Comparison of ENCODE assay signal across 20 cellular contexts in genomic region chr12:52524898-52525591, GRCh38. TPM values are rescaled to one million over a fixed set of nuclear protein-coding genes. Genes with fewer than 3 reads are reported as not detected.
DNase-seq lines count a peak whose midpoint lies in the region; ATAC-seq and TF ChIP-seq lines count a peak whose summit lies in the region.
"Had no signal": no experiment of that assay in that cellular context is flagged by ENCODE, and none has a peak within 500 bp of the region (broad histone marks: within the 10 kb centered on the region; RNA-seq: fewer than 3 reads in every experiment).

No MANE protein-coding gene starts in this region.

- H3K4me1 ChIP-seq in Karpas-422 (ENCODE audit: low read length) (peaks cover 11% of the 10 kb centered on the region), mammary epithelial cell (ENCODE audit: insufficient read depth, low read length) (peaks cover 62% of the 10 kb centered on the region), neuronal stem cell (ENCODE audit: control insufficient read depth in 2 of 2, insufficient read depth in 1 of 2, low read depth in 1 of 2, low read length in 2 of 2) (peaks cover 0 to 8% of the 10 kb centered on the region in 2 donors), GM23338 (ENCODE audit: insufficient read depth) (no peaks in the 10 kb centered on the region), psoas muscle (no peaks in the 10 kb centered on the region)
- H3K4me1 ChIP-seq: BE2C had no signal

- H3K9ac ChIP-seq in Karpas-422 (ENCODE audit: low read length) (no peak overlapping the region), mammary epithelial cell (ENCODE audit: insufficient read depth, low read length) (peak overlapping the region; percentile 90), neuronal stem cell (ENCODE audit: low read depth, low read length, poor library complexity) (no peak overlapping the region)

- H3K4me1 Mint-ChIP-seq in GM23338: peaks cover 15% of the 10 kb centered on the region; the same call in 1 of the 3 replicates
- H3K4me1 Mint-ChIP-seq: memory B cell had no signal

- no peaks in the 10 kb centered on the region for H3K36me3 Mint-ChIP-seq in GM23338 (ENCODE audit: low read depth)
- H3K36me3 Mint-ChIP-seq: memory B cell had no signal

- BruUV-seq in mammary epithelial cell (replicated peaks; lab: Mats Ljungman, UMichigan): no TSS peak

- H3K23ac ChIP-seq in neuronal stem cell (ENCODE audit: low read depth, low read length, poor library complexity): no peak overlapping the region

- no peak overlapping the region for H3K27ac Mint-ChIP-seq in GM23338
- H3K27ac Mint-ChIP-seq: memory B cell; T-helper 2 cell treated with Interferon-gamma antibody and Interleukin-4, amounts not matched to agents 5 μg/mL and 100 μg/mL, for 36 hours had no signal

- no peak overlapping the region for H4K8ac ChIP-seq in neuronal stem cell (ENCODE audit: low read depth, low read length)

- no peak overlapping the region for H3K4me3 ChIP-seq in Karpas-422 (ENCODE audit: low read length)
- H3K4me3 ChIP-seq in mammary epithelial cell (replicated peaks in 1 of 3; ENCODE audit: insufficient read depth in 1 of 3, low read depth in 2 of 3, low read length in 3 of 3): peak overlapping the region in 2 of 3 experiments; percentile 22 to 41
- no peak overlapping the region for H3K4me3 ChIP-seq in neuronal stem cell (ENCODE audit: low read length in 2 of 2)
- H3K4me3 ChIP-seq in GM23338: no peak overlapping the region
- no peak overlapping the region for H3K4me3 ChIP-seq in psoas muscle
- H3K4me3 ChIP-seq: cardiac muscle cell had no signal

- H3K36me3 ChIP-seq in Karpas-422 (ENCODE audit: insufficient read depth, low read length) (no peaks in the 10 kb centered on the region), mammary epithelial cell (ENCODE audit: insufficient read depth, low read length) (no peaks in the 10 kb centered on the region), neuronal stem cell (replicated peaks in 1 of 2; ENCODE audit: control insufficient read depth in 2 of 2, insufficient read depth in 2 of 2, low read length in 2 of 2) (no peaks in the 10 kb centered on the region), GM23338 (ENCODE audit: insufficient read depth) (no peaks in the 10 kb centered on the region), psoas muscle (ENCODE audit: insufficient read depth in 1 of 2, low read depth in 1 of 2) (no peaks in the 10 kb centered on the region)
- H3K36me3 ChIP-seq: BE2C, cardiac muscle cell had no signal

- no peaks in the 10 kb centered on the region for H3K79me1 ChIP-seq in neuronal stem cell (ENCODE audit: low read depth, low read length)

- H3K4me2 ChIP-seq in Karpas-422 (ENCODE audit: low read depth, low read length, poor library complexity, severe bottlenecking) (no peak overlapping the region), mammary epithelial cell (ENCODE audit: insufficient read depth, low read depth, low read length) (peak overlapping the region; percentile 73), neuronal stem cell (ENCODE audit: insufficient read depth, low read length, poor library complexity, severe bottlenecking) (no peak overlapping the region), GM23338 (no peak overlapping the region)

- H3K4me3 Mint-ChIP-seq in GM23338: no peak overlapping the region
- H3K4me3 Mint-ChIP-seq: memory B cell; T-helper 2 cell treated with Interferon-gamma antibody and Interleukin-4, amounts not matched to agents 5 μg/mL and 100 μg/mL, for 36 hours had no signal

- H2AFZ ChIP-seq in Karpas-422 (ENCODE audit: low read length) (no peak overlapping the region), mammary epithelial cell (ENCODE audit: low read depth, low read length) (no peak overlapping the region), neuronal stem cell (ENCODE audit: low read length) (no peak overlapping the region), GM23338 (no peak overlapping the region)

- no peak overlapping the region for H3K18ac ChIP-seq in neuronal stem cell (ENCODE audit: low read length)

- TF ChIP-seq CTCF in mammary epithelial cell (conservative IDR thresholded peaks at IDR 0.05 in 1 of 2, IDR thresholded peaks at IDR 0.05 in 1 of 2; ENCODE audit: extremely low read depth in 1 of 2, insufficient read depth in 1 of 2, low read depth in 1 of 2, low read length in 2 of 2): peak in 1 of 2 donors; percentile 0
- TF ChIP-seq CTCF in GM23338 (conservative IDR thresholded peaks at IDR 0.05; ENCODE audit: low read depth in 2 of 2): no peak
- TF ChIP-seq CTCF in psoas muscle (IDR thresholded peaks at IDR 0.05): no peak

- WGBS in mammary epithelial cell (ENCODE audit: low coverage, missing lambda C conversion rate): 3% methylated on average over 5 of the region's 5 CpGs
- WGBS in neuronal stem cell (ENCODE audit: extremely low coverage in 2 of 2, insufficient read length in 2 of 2, insufficient replicate concordance in 1 of 2), 2 donors: no CpG with 5 or more reads among the region's 5 CpGs
- WGBS in psoas muscle, 3 donors: 81 to 89% (median 88%) methylated on average over 5 of the region's 5 CpGs

- in situ Hi-C loops in mammary epithelial cell (cut with MboI; ENCODE audit: low sequenced_read_pairs in 2 of 2): loop anchor here (5.0 to 10.0 kb wide), 3 partner anchors 57 to 380 kb away; no protein-coding TSS in a partner anchor

- dilution Hi-C loops in mammary epithelial cell (cut with HindIII; ENCODE audit: low sequenced_read_pairs): loop anchor here (5.0 kb wide), 3 partner anchors 52 to 337 kb away; no protein-coding TSS in a partner anchor

- H3K9me3 ChIP-seq in Karpas-422 (ENCODE audit: low read length) (no peaks in the 10 kb centered on the region), mammary epithelial cell (replicated peaks; ENCODE audit: insufficient read depth, low read length) (no peaks in the 10 kb centered on the region), neuronal stem cell (replicated peaks in 1 of 2; ENCODE audit: control insufficient read depth in 2 of 2, insufficient read depth in 1 of 2, low read depth in 1 of 2, low read length in 2 of 2) (no peaks in the 10 kb centered on the region), psoas muscle (no peaks in the 10 kb centered on the region)
- H3K9me3 ChIP-seq: BE2C had no signal

- peak; percentile 53 for DNase-seq in Karpas-422
- DNase-seq in mammary epithelial cell: peak; percentile 80
- no peak for DNase-seq in neuronal stem cell (ENCODE audit: low spot score)
- DNase-seq in GM23338 (ENCODE audit: low spot score): no peak
- DNase-seq in EL: no peak
- no peak for DNase-seq in psoas muscle
- DNase-seq: activated T-cell treated with anti-CD3 and anti-CD28 coated beads, Interleukin-2, amount 50 U/mL, for 1 hour; BE2C; effector CD4-positive, alpha-beta T cell; foreskin melanocyte; right cardiac atrium; SIG-M5 had no signal

- no peak overlapping the region for H2BK5ac ChIP-seq in neuronal stem cell (ENCODE audit: low read length)

- H2AK5ac ChIP-seq in neuronal stem cell (ENCODE audit: low read depth, low read length): no peak overlapping the region

- H3K27me3 ChIP-seq in Karpas-422 (ENCODE audit: low read length) (no peaks in the 10 kb centered on the region), mammary epithelial cell (ENCODE audit: insufficient read depth, low read length) (no peaks in the 10 kb centered on the region), neuronal stem cell (ENCODE audit: control insufficient read depth in 3 of 3, insufficient read depth in 3 of 3, low read depth in 1 of 3, low read length in 3 of 3) (peaks cover 0 to 10% (median 0%) of the 10 kb centered on the region in 3 experiments), GM23338 (ENCODE audit: insufficient read depth) (no peaks in the 10 kb centered on the region), psoas muscle (ENCODE audit: insufficient read depth in 3 of 3, low read length in 2 of 3) (peaks cover 0 to 14% (median 2%) of the 10 kb centered on the region in 3 donors)
- H3K27me3 ChIP-seq: cardiac muscle cell had no signal

- peaks cover 12% of the 10 kb centered on the region for H3K27me3 Mint-ChIP-seq in GM23338 (ENCODE audit: insufficient read depth, low read depth, poor library complexity)
- H3K27me3 Mint-ChIP-seq: memory B cell had no signal

- H3K14ac ChIP-seq in neuronal stem cell (ENCODE audit: low read length): no peak overlapping the region

- no peaks in the 10 kb centered on the region for H3K9me3 Mint-ChIP-seq in GM23338
- H3K9me3 Mint-ChIP-seq: memory B cell; T-helper 2 cell treated with Interferon-gamma antibody and Interleukin-4, amounts not matched to agents 5 μg/mL and 100 μg/mL, for 36 hours had no signal

- no peak overlapping the region for H2BK120ac ChIP-seq in neuronal stem cell (ENCODE audit: low read depth, low read length)

- no peaks in the 10 kb centered on the region for H3K9me2 ChIP-seq in Karpas-422 (replicated peaks; ENCODE audit: insufficient read depth, low read length)
- no peaks in the 10 kb centered on the region for H3K9me2 ChIP-seq in GM23338 (ENCODE audit: insufficient read depth)

- no peak overlapping the region for H2BK12ac ChIP-seq in neuronal stem cell (ENCODE audit: low read length)

- ATAC-seq in GM21367 (IDR thresholded peaks at IDR 0.05; ENCODE audit: unreplicated experiment) (peak; percentile 60), GM23338 (no peak), HG03280 (IDR thresholded peaks at IDR 0.05; ENCODE audit: unreplicated experiment) (no peak), psoas muscle (no peak)
- ATAC-seq: right cardiac atrium had no signal

- peak overlapping the region; percentile 19 for H4K91ac ChIP-seq in neuronal stem cell (ENCODE audit: low read depth, low read length, poor library complexity)

- CTCF ChIA-PET in mammary epithelial cell (lab: Charles Lee; ENCODE audit: low non-redundant PET): interaction anchor here (0.5 to 0.6 kb wide), 2 partner anchors 35 to 528 kb away, joined by 3 to 4 read pairs; no protein-coding TSS in a partner anchor

- no peak overlapping the region for H2BK15ac ChIP-seq in neuronal stem cell (ENCODE audit: low read length)

- H4K20me1 ChIP-seq in Karpas-422 (ENCODE audit: insufficient read depth, low read depth, low read length) (no peaks in the 10 kb centered on the region), mammary epithelial cell (ENCODE audit: insufficient read depth, low read length) (no peaks in the 10 kb centered on the region), GM23338 (replicated peaks; ENCODE audit: insufficient read depth) (no peaks in the 10 kb centered on the region)

- H3F3A ChIP-seq in GM23338 (replicated peaks; ENCODE audit: low read depth): no peaks in the 10 kb centered on the region

- H3K79me2 ChIP-seq in Karpas-422 (ENCODE audit: low read length) (no peaks in the 10 kb centered on the region), mammary epithelial cell (ENCODE audit: insufficient read depth, low read length) (peaks cover 6% of the 10 kb centered on the region), GM23338 (replicated peaks; ENCODE audit: insufficient read depth) (no peaks in the 10 kb centered on the region)

- H3K27ac ChIP-seq in Karpas-422 (ENCODE audit: low read length) (no peak overlapping the region), mammary epithelial cell (ENCODE audit: insufficient read depth, low read depth, low read length) (peak overlapping the region; percentile 99), neuronal stem cell (replicated peaks; ENCODE audit: low read length) (no peak overlapping the region), GM23338 (ENCODE audit: low read depth) (no peak overlapping the region), psoas muscle (no peak overlapping the region)
- H3K27ac ChIP-seq: cardiac muscle cell had no signal

- H3K4ac ChIP-seq in neuronal stem cell (ENCODE audit: low read length): no peak overlapping the region

- intact Hi-C loops in mammary epithelial cell (cut with micrococcal nuclease) (loop anchor here (5.0 to 10.0 kb wide), 3 partner anchors 272 to 460 kb away; partner anchors contain the start of genes KRT3 and KRT7), psoas muscle (cut with DNase I) (no loop called here)

RNA-seq across cellular contexts. Expression of gene KRT5, which starts 4.9 kb away (rescaled TPM):
- not detected in 2 replicates for total RNA-seq in Karpas-422 (2014; rRNA removed; shearing (Covaris generic); ENCODE audit: low replicate concordance)
- 1,000 to 10,000 TPM; 7,365 to 9,297 TPM for total RNA-seq in mammary epithelial cell
- polyA plus RNA-seq in mammary epithelial cell: 8,158 TPM
- polyA minus RNA-seq in mammary epithelial cell: 8,553 TPM
- polyA plus RNA-seq in neuronal stem cell (2013, experiment 1 of 2): not detected
- polyA plus RNA-seq in neuronal stem cell (2013, experiment 2 of 2): not detected
- total RNA-seq in GM23338 (2014; rRNA removed; shearing (Covaris generic)): not detected in 2 replicates
- not detected in 2 replicates for polyA plus RNA-seq in GM23338 (2016; fragmentation: Nextera tagmentation; extraction: Ambion mirVana)
- 1 to 10 TPM in 1 of 4 donors, under 1 TPM in 2, not detected in 1; 0.61 to 1.4 (median 0.85) TPM for total RNA-seq in psoas muscle
- polyA plus RNA-seq in psoas muscle: under 1 TPM; 0.21 to 0.86 (median 0.48) TPM
- total RNA-seq: cardiac muscle cell, H1, right cardiac atrium had no signal
- polyA plus RNA-seq: neural cell had no signal

RNA-seq across cellular contexts. Expression of gene KRT71, which starts 27.9 kb away (rescaled TPM):
- not detected in 2 replicates for total RNA-seq in Karpas-422 (2014; rRNA removed; shearing (Covaris generic); ENCODE audit: low replicate concordance)
- total RNA-seq in mammary epithelial cell (not detected), psoas muscle (not detected)
- polyA plus RNA-seq in mammary epithelial cell (not detected), GM23338 (2016; fragmentation: Nextera tagmentation; extraction: Ambion mirVana) (not detected in 2 replicates), psoas muscle (not detected)
- not detected for polyA minus RNA-seq in mammary epithelial cell
- not detected for polyA plus RNA-seq in neuronal stem cell (2013, experiment 1 of 2)
- not detected for polyA plus RNA-seq in neuronal stem cell (2013, experiment 2 of 2)
- total RNA-seq in GM23338 (2014; rRNA removed; shearing (Covaris generic)): not detected in 2 replicates
- total RNA-seq: cardiac muscle cell, H1, right cardiac atrium, subcutaneous adipose tissue had no signal
- polyA plus RNA-seq: cardiac muscle cell, H1, neural cell, right cardiac atrium had no signal

RNA-seq across cellular contexts. Expression of gene KRT6A, which starts 32.0 kb away (rescaled TPM):
- total RNA-seq in Karpas-422 (2014; rRNA removed; shearing (Covaris generic); ENCODE audit: low replicate concordance): not detected in 2 replicates
- total RNA-seq in mammary epithelial cell: 1,000 to 10,000 TPM; 5,785 to 6,260 TPM
- 8,475 TPM for polyA plus RNA-seq in mammary epithelial cell
- 6,728 TPM for polyA minus RNA-seq in mammary epithelial cell
- not detected for polyA plus RNA-seq in neuronal stem cell (2013, experiment 1 of 2)
- polyA plus RNA-seq in neuronal stem cell (2013, experiment 2 of 2): not detected
- total RNA-seq in GM23338 (2014; rRNA removed; shearing (Covaris generic)): not detected in 2 replicates
- polyA plus RNA-seq in GM23338 (2016; fragmentation: Nextera tagmentation; extraction: Ambion mirVana): not detected in 2 replicates
- total RNA-seq in psoas muscle: 1 to 10 TPM in 2 of 4 donors, under 1 TPM in 1, not detected in 1; 0.53 to 1.4 (median 1.2) TPM
- under 1 TPM; 0.13 to 0.51 (median 0.35) TPM for polyA plus RNA-seq in psoas muscle
- total RNA-seq: cardiac muscle cell, H1, right cardiac atrium had no signal
- polyA plus RNA-seq: neural cell, right cardiac atrium had no signal

RNA-seq across cellular contexts. Expression of gene KRT74, which starts 48.6 kb away (rescaled TPM):
- not detected in 2 replicates for total RNA-seq in Karpas-422 (2014; rRNA removed; shearing (Covaris generic); ENCODE audit: low replicate concordance)
- total RNA-seq in mammary epithelial cell (not detected), psoas muscle (not detected)
- polyA plus RNA-seq in mammary epithelial cell (0.05 TPM), GM23338 (2016; fragmentation: Nextera tagmentation; extraction: Ambion mirVana) (not detected in 2 replicates), psoas muscle (not detected)
- not detected for polyA minus RNA-seq in mammary epithelial cell
- polyA plus RNA-seq in neuronal stem cell (2013, experiment 1 of 2): not detected
- not detected for polyA plus RNA-seq in neuronal stem cell (2013, experiment 2 of 2)
- total RNA-seq in GM23338 (2014; rRNA removed; shearing (Covaris generic)): not detected in 2 replicates
- total RNA-seq: cardiac muscle cell, H1, subcutaneous adipose tissue had no signal
- polyA plus RNA-seq: cardiac muscle cell, H1, neural cell had no signal

RNA-seq across cellular contexts. Expression of gene KRT6C, which starts 51.4 kb away (rescaled TPM):
- not detected in 2 replicates for total RNA-seq in Karpas-422 (2014; rRNA removed; shearing (Covaris generic); ENCODE audit: low replicate concordance)
- 10 to 100 TPM; 16.6 to 29.5 TPM for total RNA-seq in mammary epithelial cell
- polyA plus RNA-seq in mammary epithelial cell: 23.6 TPM
- polyA minus RNA-seq in mammary epithelial cell: 1.8 TPM
- polyA plus RNA-seq in neuronal stem cell (2013, experiment 1 of 2): not detected
- not detected for polyA plus RNA-seq in neuronal stem cell (2013, experiment 2 of 2)
- total RNA-seq in GM23338 (2014; rRNA removed; shearing (Covaris generic)): not detected in 2 replicates
- not detected in 2 replicates for polyA plus RNA-seq in GM23338 (2016; fragmentation: Nextera tagmentation; extraction: Ambion mirVana)
- total RNA-seq in psoas muscle: under 1 TPM in 2 of 4 donors, not detected in 2; 0.21 to 0.24 TPM
- polyA plus RNA-seq in psoas muscle: under 1 TPM in 1 of 3 donors, not detected in 2; 0.04 TPM
- total RNA-seq: cardiac muscle cell, H1, right cardiac atrium, subcutaneous adipose tissue had no signal
- polyA plus RNA-seq: cardiac muscle cell, H1, neural cell, right cardiac atrium had no signal

Comparison
In these comparisons a context has a peak if more than half of its experiments do, and no peak if none do; other contexts are left out.
1. DNase-seq: peak in Karpas-422 (single experiment) and mammary epithelial cell (single experiment); none in neuronal stem cell (single experiment), GM23338 (single experiment), EL (single experiment) and psoas muscle (0 of 2).
2. H3K4me3 ChIP-seq: peak in mammary epithelial cell (2 of 3); none in Karpas-422 (single experiment), neuronal stem cell (0 of 2), GM23338 (single experiment) and psoas muscle (single experiment).
3. RNA of gene KRT5, which starts 4.9 kb away (total RNA-seq): 7,365 to 9,297 TPM in mammary epithelial cell; 0.61 to 1.4 TPM in psoas muscle, not detected in Karpas-422 and not detected in GM23338; every median in the first group is over 1,000 times any median in the second.
4. RNA of gene KRT6A, which starts 32.0 kb away (total RNA-seq): 5,785 to 6,260 TPM in mammary epithelial cell; 0.53 to 1.4 TPM in psoas muscle, not detected in Karpas-422 and not detected in GM23338; every median in the first group is over 1,000 times any median in the second.